8 cellular contexts compared by ENCODE assay signal in genomic region chr14:35808658-35809563, GRCh38. TPM values are rescaled to one million over a fixed set of nuclear protein-coding genes. Genes with fewer than 3 reads are reported as not detected.
DNase-seq lines count a peak whose midpoint lies in the region; ATAC-seq and TF ChIP-seq lines count a peak whose summit lies in the region.
"Not testable (repeated sequence)": the region's sequence is repeated elsewhere in the genome, so short reads cannot be mapped to it uniquely, and the experiment has no call there.

Gene RALGAPA1, minus strand, starts transcription at chr14:35809295. Its CDS starts 460 bp downstream, at chr14:35808835.

- H3K36me3 Mint-ChIP-seq in IgD-negative memory B cell: not testable (repeated sequence)

- peak; percentile 92 for DNase-seq in DMS153 treated with DMSO at 0.1 percent for 48 hours (lab: John Stamatoyannopoulos, UW; ENCODE audit: unreplicated experiment)
- peak; percentile 95 for DNase-seq in OCI-M1 (lab: John Stamatoyannopoulos, UW)
- peak; percentile 93 for DNase-seq in activated T-cell treated with anti-CD3 and anti-CD28 coated beads for 4 hours
- peak; percentile 96 for DNase-seq in epithelial cell of esophagus (ENCODE audit: low read depth)
- peak; percentile 86 to 89 for DNase-seq in stimulated activated CD8-positive, alpha-beta memory T cell treated with anti-CD3 and anti-CD28 coated beads, Interleukin-4, amount 100 ng/mL, for 1 hour (ENCODE audit: low read depth in 2 of 2, low spot score in 1 of 2)

- not testable (repeated sequence) for H3K27me3 ChIP-seq in mononuclear cell (ENCODE audit: insufficient read depth, low read length)

- H3K9me3 ChIP-seq in mononuclear cell (ENCODE audit: low read depth, low read length): not testable (repeated sequence)

- ATAC-seq in GM21529 (IDR thresholded peaks at IDR 0.05; ENCODE audit: unreplicated experiment): peak; percentile 96

- peak within 1 kb of the TSS; percentile 89 to 98 (median 97) for H3K27ac Mint-ChIP-seq in IgD-negative memory B cell

- not testable (repeated sequence) for H3K9me3 Mint-ChIP-seq in IgD-negative memory B cell

- H3K4me1 Mint-ChIP-seq in IgD-negative memory B cell: peaks cover 21 to 29% (median 22%) of the 10 kb centered on the region in 3 donors

- H3K4me1 ChIP-seq in mononuclear cell (ENCODE audit: insufficient read depth, low read length): peaks cover 16% of the 10 kb centered on the region

- H3K4me3 Mint-ChIP-seq in IgD-negative memory B cell: peak within 1 kb of the TSS; percentile 75 to 98 (median 95)

- H3K4me3 ChIP-seq in epithelial cell of esophagus (ENCODE audit: low read length) (peak within 1 kb of the TSS; percentile 84), mononuclear cell (ENCODE audit: low read length) (peak within 1 kb of the TSS; percentile 65)

- not testable (repeated sequence) for H3K27me3 Mint-ChIP-seq in IgD-negative memory B cell

- TF ChIP-seq CTCF in epithelial cell of esophagus (IDR thresholded peaks at IDR 0.05; ENCODE audit: insufficient read depth, low read depth, low read length, missing control alignments): peak; percentile 39

RNA-seq across cellular contexts. Expression of gene RALGAPA1, which starts in this region (rescaled TPM):
- polyA plus RNA-seq in IgD-negative memory B cell: 24.6 TPM
- 80.0 TPM for total RNA-seq in mononuclear cell

Comparison
In these comparisons a context has a peak if more than half of its experiments do, and no peak if none do; other contexts are left out.
1. Peak in every context shown above with its lines: DNase-seq, ATAC-seq and H3K4me3 ChIP-seq.